Comparison of ENCODE assay signal across 9 cellular contexts in the genomic region with DNA sequence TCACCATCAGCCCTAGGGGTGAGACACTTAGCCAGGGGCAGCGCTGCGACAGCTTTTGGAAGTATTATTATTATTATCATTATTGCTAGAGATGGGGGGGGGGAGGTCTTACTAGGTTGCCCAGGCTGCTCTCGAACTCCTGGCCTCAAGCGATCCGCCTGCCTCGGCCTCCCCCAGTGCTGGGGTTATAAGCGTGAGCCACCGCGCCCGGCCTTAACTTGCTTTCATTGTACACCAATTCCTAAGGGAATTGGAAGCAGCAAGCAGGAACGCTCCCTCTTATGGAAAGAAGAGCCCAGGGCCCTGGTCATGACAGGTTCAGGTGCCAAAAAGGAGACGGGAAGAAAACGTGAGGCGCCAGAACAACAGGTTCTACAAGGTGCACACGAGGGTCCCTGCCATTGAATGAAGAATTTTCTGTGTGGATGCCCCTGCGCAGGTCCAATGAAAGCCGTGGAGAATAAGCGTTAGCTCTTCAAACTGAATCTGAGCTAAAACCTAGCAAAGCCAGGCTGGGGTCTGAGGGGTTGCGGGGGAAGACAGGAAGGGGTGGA. TPM values are rescaled to one million over a fixed set of nuclear protein-coding genes. Genes with fewer than 3 reads are reported as not detected.
DNase-seq lines count a peak whose midpoint lies in the region; ATAC-seq, FAIRE-seq and TF ChIP-seq lines count a peak whose summit lies in the region.
"Had no signal": no experiment of that assay in that cellular context is flagged by ENCODE, and none has a peak within 500 bp of the region (broad histone marks: within the 10 kb centered on the region; RNA-seq: fewer than 3 reads in every experiment).

No MANE protein-coding gene starts in this region.

- POLR2A ChIA-PET in OCI-LY7 (lab: Charles Lee) (interaction anchor here (0.6 to 0.7 kb wide), 3 partner anchors 26 to 236 kb away, joined by 3 to 4 read pairs (median 3); no protein-coding TSS in a partner anchor), endothelial cell of umbilical vein (lab: Charles Lee) (interaction anchor here (0.9 to 1.0 kb wide), 2 partner anchors 9 to 10 kb away, joined by 3 to 7 read pairs; partner anchors contain the start of gene TTYH2)

- DNase-seq in NCI-H1436 (lab: John Stamatoyannopoulos, UW) (peak; percentile 62), NCI-H1436 treated with DMSO at 0.1 percent for 48 hours (lab: John Stamatoyannopoulos, UW) (no peak), OCI-LY7 (ENCODE audit: low spot score) (no peak), endothelial cell of umbilical vein (ENCODE audit: low read depth, low spot score) (no peak), EL (no peak)

- H3K79me2 ChIP-seq in OCI-LY7 (ENCODE audit: insufficient read depth, low read depth, low read length) (peaks cover 45% of the 10 kb centered on the region), endothelial cell of umbilical vein (ENCODE audit: control insufficient read depth, insufficient read depth, low read length) (peaks cover 43% of the 10 kb centered on the region)

- no peak for FAIRE-seq in endothelial cell of umbilical vein (lab: Jason Lieb, UNC)

- CTCF ChIA-PET in OCI-LY7 (lab: Charles Lee; ENCODE audit: unreplicated experiment) (interaction anchor here (0.6 to 1.2 kb wide), 6 partner anchors 12 to 973 kb away, joined by 3 to 9 read pairs (median 3); no protein-coding TSS in a partner anchor), endothelial cell of umbilical vein (lab: Charles Lee) (interaction anchor here (0.6 to 1.5 kb wide), 10 partner anchors 9 to 856 kb away, joined by 3 to 12 read pairs (median 4); partner anchors contain the start of gene TTYH2)

- intact Hi-C loops in OCI-LY7 (cut with micrococcal nuclease; ENCODE audit: unreplicated experiment) = no loop called here
- intact Hi-C loops in endothelial cell of umbilical vein (cut with micrococcal nuclease) = loop anchor here (1.0 to 10.0 kb wide), 4 partner anchors 10 to 1011 kb away; partner anchors contain the start of genes CDC42EP4, COG1 and TTYH2

- no peak for TF ChIP-seq POLR2A in endothelial cell of umbilical vein (IDR thresholded peaks at IDR 0.05; ENCODE audit: low read depth, low read length)

- H3K4me2 ChIP-seq in OCI-LY7 (ENCODE audit: low read length) (0 out of 2 replicates have a peak overlapping the region, but pooled peaks have one; percentile 17), endothelial cell of umbilical vein (ENCODE audit: insufficient read depth, low read length) (no peak overlapping the region), skeletal muscle satellite cell (ENCODE audit: low read length) (peak overlapping the region; percentile 58)

- dilution Hi-C loops in endothelial cell of umbilical vein (cut with MboI; ENCODE audit: extremely low pct_ligation_motif_present, low sequenced_read_pairs) = no loop called here

- H3K9ac ChIP-seq in endothelial cell of umbilical vein (replicated peaks; ENCODE audit: extremely low read depth, insufficient read depth, low read length) = no peak overlapping the region
- no peak overlapping the region for H3K9ac ChIP-seq in skeletal muscle satellite cell (ENCODE audit: low read depth, low read length)

- BruUV-seq in OCI-LY7 (replicated peaks; lab: Mats Ljungman, UMichigan) (no TSS peak), endothelial cell of umbilical vein (replicated peaks; lab: Mats Ljungman, UMichigan) (no TSS peak)

- H2AFZ ChIP-seq in OCI-LY7 (ENCODE audit: low read length) (no peak overlapping the region), endothelial cell of umbilical vein (ENCODE audit: low read depth, low read length) (peak overlapping the region; percentile 12)

- peaks cover 8 to 14% of the 10 kb centered on the region in 2 experiments for H3K27me3 ChIP-seq in endothelial cell of umbilical vein (ENCODE audit: control insufficient read depth in 2 of 2, insufficient read depth in 2 of 2, low read length in 2 of 2)
- H3K27me3 ChIP-seq in skeletal muscle satellite cell (ENCODE audit: control insufficient read depth, insufficient read depth, low read length) = peaks cover 23% of the 10 kb centered on the region

- H3K9me2 ChIP-seq in OCI-LY7 (ENCODE audit: insufficient read depth, low read length) = no peaks in the 10 kb centered on the region

- TF ChIP-seq CTCF in OCI-LY7 (conservative IDR thresholded peaks at IDR 0.05; ENCODE audit: low read length) = no peak
- no peak for TF ChIP-seq CTCF in endothelial cell of umbilical vein (IDR thresholded peaks at IDR 0.05; ENCODE audit: extremely low read depth in 1 of 2, insufficient read depth in 1 of 2, low read depth in 1 of 2, low read length in 2 of 2)

- peaks cover 44% of the 10 kb centered on the region for H3K36me3 ChIP-seq in OCI-LY7 (ENCODE audit: insufficient read depth, low read length)
- peaks cover 3 to 9% of the 10 kb centered on the region in 2 experiments for H3K36me3 ChIP-seq in endothelial cell of umbilical vein (ENCODE audit: control insufficient read depth in 2 of 2, extremely low read depth in 1 of 2, insufficient read depth in 2 of 2, low read length in 2 of 2)
- peaks cover 35% of the 10 kb centered on the region for H3K36me3 ChIP-seq in skeletal muscle satellite cell (ENCODE audit: insufficient read depth, low read length)
- H3K36me3 ChIP-seq: prostate gland had no signal

- no peaks in the 10 kb centered on the region for H3K9me1 ChIP-seq in endothelial cell of umbilical vein (replicated peaks; ENCODE audit: control insufficient read depth, extremely low read depth, insufficient read depth, low read length)

- peaks cover 28% of the 10 kb centered on the region; the same call in 1 of the 2 replicates for H4K20me1 ChIP-seq in OCI-LY7 (ENCODE audit: insufficient read depth, low read length)
- no peaks in the 10 kb centered on the region for H4K20me1 ChIP-seq in endothelial cell of umbilical vein (replicated peaks; ENCODE audit: control insufficient read depth, extremely low read depth, insufficient read depth, low read length)

- ATAC-seq in HG03342 (IDR thresholded peaks at IDR 0.05; ENCODE audit: unreplicated experiment) (no peak), GM19452 (IDR thresholded peaks at IDR 0.05; ENCODE audit: unreplicated experiment) (no peak)

- H3K27ac ChIP-seq in OCI-LY7 (ENCODE audit: low read depth, low read length, poor library complexity, severe bottlenecking) = no peak overlapping the region
- no peak overlapping the region for H3K27ac ChIP-seq in endothelial cell of umbilical vein (ENCODE audit: insufficient read depth, low read depth, low read length)

- H3K4me1 ChIP-seq in OCI-LY7 (ENCODE audit: insufficient read depth, low read length, poor library complexity, severe bottlenecking) (peaks cover 30% of the 10 kb centered on the region), endothelial cell of umbilical vein (ENCODE audit: control insufficient read depth, extremely low read depth, insufficient read depth, low read length) (peaks cover 22% of the 10 kb centered on the region), skeletal muscle satellite cell (ENCODE audit: control insufficient read depth, insufficient read depth, low read length) (peaks cover 28% of the 10 kb centered on the region)

- no peak overlapping the region for H3K4me3 ChIP-seq in OCI-LY7 (ENCODE audit: low read depth, low read length, poor library complexity, severe bottlenecking)
- H3K4me3 ChIP-seq in endothelial cell of umbilical vein (replicated peaks in 1 of 3; ENCODE audit: insufficient read depth in 1 of 3, low read depth in 1 of 3, low read length in 3 of 3) = no peak overlapping the region
- H3K4me3 ChIP-seq in skeletal muscle satellite cell (ENCODE audit: low read length) = peak overlapping the region; percentile 32

- no peaks in the 10 kb centered on the region for H3K9me3 ChIP-seq in OCI-LY7 (ENCODE audit: low read length)
- no peaks in the 10 kb centered on the region for H3K9me3 ChIP-seq in endothelial cell of umbilical vein (replicated peaks; ENCODE audit: control insufficient read depth, insufficient read depth, low read length)
- no peaks in the 10 kb centered on the region for H3K9me3 ChIP-seq in skeletal muscle satellite cell (replicated peaks; ENCODE audit: low read length)
- H3K9me3 ChIP-seq: prostate gland had no signal

TF ChIP-seq in endothelial cell of umbilical vein, 7 proteins besides CTCF, POLR2A, EP300 and RAD21 (continues in another document):
- TF ChIP-seq MYC (IDR thresholded peaks at IDR 0.05; ENCODE audit: low read depth, low read length) (no peak), GATA2 (IDR thresholded peaks at IDR 0.05; ENCODE audit: insufficient read depth, insufficient read length, low read depth, low read length) (no peak), EZH2 (IDR thresholded peaks at IDR 0.05; ENCODE audit: borderline replicate concordance, low read depth, low read length, severe bottlenecking) (no peak), JUN (IDR thresholded peaks at IDR 0.05; ENCODE audit: borderline replicate concordance, insufficient read depth, insufficient read length, low read depth) (no peak), FOS (IDR thresholded peaks at IDR 0.05; ENCODE audit: borderline replicate concordance, insufficient read depth, low read length) (no peak), POLR2AphosphoS5 (IDR thresholded peaks at IDR 0.05; ENCODE audit: insufficient read depth, low read depth, low read length) (no peak)

RNA-seq across cellular contexts. Expression of gene RPL38, which starts 0.5 kb away (rescaled TPM):
- total RNA-seq in OCI-LY7 (2014; rRNA removed; shearing (Covaris generic)) = 4,732 and 5,467 TPM in 2 replicates
- total RNA-seq in OCI-LY7 (2022) (1,845 and 1,913 TPM in 2 replicates), endothelial cell of umbilical vein (1,006 and 1,060 TPM in 2 replicates)
- 256 and 366 TPM in 2 replicates for polyA plus RNA-seq in endothelial cell of umbilical vein
- polyA plus RNA-seq in endothelial cell of umbilical vein (2011; cell fraction: cytosol; rRNA removed) = 1,088 and 1,625 TPM in 2 replicates
- 326 and 795 TPM in 2 replicates for polyA plus RNA-seq in endothelial cell of umbilical vein (2011; cell fraction: nucleus; rRNA removed)
- polyA plus RNA-seq in endothelial cell of umbilical vein (2012) = 3,629 and 5,153 TPM in 2 replicates
- 668 and 715 TPM in 2 replicates for polyA minus RNA-seq in endothelial cell of umbilical vein
- polyA minus RNA-seq in endothelial cell of umbilical vein (2011; cell fraction: cytosol; rRNA and poly(A)+ RNA removed) = 605 TPM
- polyA minus RNA-seq in endothelial cell of umbilical vein (2011; cell fraction: nucleus; rRNA and poly(A)+ RNA removed) = 71.9 and 123 TPM in 2 replicates
- 347 and 718 TPM in 2 replicates for total RNA-seq in skeletal muscle satellite cell (2012; rRNA removed)

RNA-seq across cellular contexts. Expression of gene TTYH2, which starts 10.4 kb away (rescaled TPM):
- 1.7 and 3.1 TPM in 2 replicates for total RNA-seq in OCI-LY7 (2014; rRNA removed; shearing (Covaris generic))
- 3.8 and 4.3 TPM in 2 replicates for total RNA-seq in OCI-LY7 (2022)
- total RNA-seq in endothelial cell of umbilical vein = 0.75 and 1.1 TPM in 2 replicates
- 1.7 and 2.0 TPM in 2 replicates for polyA plus RNA-seq in endothelial cell of umbilical vein
- 1.1 TPM in 2 replicates for polyA plus RNA-seq in endothelial cell of umbilical vein (2011; cell fraction: cytosol; rRNA removed)
- 1.7 and 1.8 TPM in 2 replicates for polyA plus RNA-seq in endothelial cell of umbilical vein (2011; cell fraction: nucleus; rRNA removed)
- polyA plus RNA-seq in endothelial cell of umbilical vein (2012) = 1.5 and 2.2 TPM in 2 replicates
- polyA minus RNA-seq in endothelial cell of umbilical vein = 0.63 and 3.4 TPM in 2 replicates
- polyA minus RNA-seq in endothelial cell of umbilical vein (2011; cell fraction: cytosol; rRNA and poly(A)+ RNA removed) = not detected
- 0.38 and 0.96 TPM in 2 replicates for polyA minus RNA-seq in endothelial cell of umbilical vein (2011; cell fraction: nucleus; rRNA and poly(A)+ RNA removed)
- 1.7 and 2.0 TPM in 2 replicates for total RNA-seq in skeletal muscle satellite cell (2012; rRNA removed)
